8 cellular contexts compared by ENCODE assay signal in the genomic region with DNA sequence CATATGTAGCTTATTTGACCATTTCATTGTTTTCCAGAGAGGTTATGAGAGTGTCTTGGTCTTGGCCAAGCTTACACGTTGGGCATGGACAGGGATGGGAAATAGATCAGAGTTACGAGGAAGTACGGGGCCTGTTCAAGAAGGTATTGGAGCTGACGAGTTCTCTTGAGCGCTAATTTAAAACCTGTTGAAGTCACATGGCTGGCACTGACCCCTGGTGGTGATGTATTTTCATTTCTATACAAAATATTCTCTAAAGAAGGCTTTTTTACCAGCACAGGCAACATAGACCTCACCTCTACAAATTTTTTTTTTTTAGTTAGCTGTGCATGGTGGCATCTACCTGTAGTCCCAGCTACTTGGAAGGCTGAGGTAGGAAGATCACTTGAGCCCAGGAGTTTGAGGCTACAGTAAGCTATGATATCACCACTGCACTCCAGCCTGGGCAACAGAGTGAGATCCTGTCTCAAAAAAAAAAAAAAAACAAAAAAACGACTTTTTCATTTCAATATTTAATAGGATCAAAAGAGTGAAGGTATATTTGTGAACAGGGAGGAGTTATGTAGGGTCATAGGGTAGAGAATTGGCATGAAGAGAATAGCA.
DNase-seq lines count a peak whose midpoint lies in the region; ATAC-seq, FAIRE-seq and TF ChIP-seq lines count a peak whose summit lies in the region.

No MANE protein-coding gene starts in this region.

- H3K27ac ChIP-seq in KMS-11 (no peak overlapping the region), brain microvascular endothelial cell (no peak overlapping the region)

- peak; percentile 52 for FAIRE-seq in A204.1 (lab: Jason Lieb, UNC)

- H3K27me3 ChIP-seq in KMS-11 (ENCODE audit: insufficient read depth, low read depth), result no peaks in the 10 kb centered on the region
- H3K27me3 ChIP-seq in brain microvascular endothelial cell (replicated peaks), result no peaks in the 10 kb centered on the region

- H3K4me3 Mint-ChIP-seq in T-helper 2 cell treated with Interferon-gamma antibody and Interleukin-4, amounts not matched to agents 5 μg/mL and 100 μg/mL, for 36 hours, result no peak overlapping the region

- no peak overlapping the region for H3K27ac Mint-ChIP-seq in T-helper 2 cell treated with Interferon-gamma antibody and Interleukin-4, amounts not matched to agents 5 μg/mL and 100 μg/mL, for 36 hours

- no peak for ATAC-seq in GM19324 (IDR thresholded peaks at IDR 0.05; ENCODE audit: low FRiP score, unreplicated experiment)

- H3K4me1 ChIP-seq in KMS-11 (ENCODE audit: low read depth, poor library complexity, severe bottlenecking), result peaks cover 14% of the 10 kb centered on the region

- H3K27me3 Mint-ChIP-seq in T-helper 2 cell treated with Interferon-gamma antibody and Interleukin-4, amounts not matched to agents 5 μg/mL and 100 μg/mL, for 36 hours (ENCODE audit: low read depth), result no peaks in the 10 kb centered on the region

- in situ Hi-C loops in brain microvascular endothelial cell (cut with HindIII; ENCODE audit: low pct_ligation_motif_present, low sequenced_read_pairs), result no loop called here

- H4K20me1 ChIP-seq in KMS-11 (ENCODE audit: insufficient read depth), result no peaks in the 10 kb centered on the region

- no peaks in the 10 kb centered on the region for H3K9me3 Mint-ChIP-seq in T-helper 2 cell treated with Interferon-gamma antibody and Interleukin-4, amounts not matched to agents 5 μg/mL and 100 μg/mL, for 36 hours

- peaks cover 71% of the 10 kb centered on the region for H3K36me3 Mint-ChIP-seq in T-helper 2 cell treated with Interferon-gamma antibody and Interleukin-4, amounts not matched to agents 5 μg/mL and 100 μg/mL, for 36 hours (ENCODE audit: low read depth)

- TF ChIP-seq CTCF in GM12875 (IDR thresholded peaks at IDR 0.05; ENCODE audit: borderline replicate concordance, insufficient read depth, low read depth, low read length) (peak; percentile 32; the same call in 1 of the 2 replicates), KMS-11 (conservative IDR thresholded peaks at IDR 0.05; ENCODE audit: low read depth, low read length) (peak; percentile 85), brain microvascular endothelial cell (IDR thresholded peaks at IDR 0.05; ENCODE audit: low read depth, low read length, missing control alignments) (peak; percentile 62)

- DNase-seq in T-helper 2 cell treated with Interferon-gamma antibody and Interleukin-4, amounts not matched to agents 5 μg/mL and 100 μg/mL, for 36 hours (ENCODE audit: low spot score), result peak; percentile 26
- DNase-seq in brain microvascular endothelial cell (peak; percentile 69), islet precursor cell (peak; percentile 62)
- DNase-seq in stimulated activated CD4-positive, alpha-beta T cell treated with anti-CD3 and anti-CD28 coated beads, TNF-alpha, amount 100 ng/mL, for 1 hour (ENCODE audit: low read depth in 3 of 3, low spot score in 1 of 3), result peak; percentile 20 to 30 (median 24)

- H3K36me3 ChIP-seq in KMS-11 (ENCODE audit: insufficient read depth), result no peaks in the 10 kb centered on the region; the same call in 1 of the 2 replicates
- H3K36me3 ChIP-seq in brain microvascular endothelial cell (replicated peaks), result peaks cover 42% of the 10 kb centered on the region

- no peak overlapping the region for H3K4me2 ChIP-seq in KMS-11

- no peak overlapping the region for H2AFZ ChIP-seq in KMS-11 (ENCODE audit: low read depth)

- peaks cover 57% of the 10 kb centered on the region for H3K4me1 Mint-ChIP-seq in T-helper 2 cell treated with Interferon-gamma antibody and Interleukin-4, amounts not matched to agents 5 μg/mL and 100 μg/mL, for 36 hours (ENCODE audit: low read depth)

- no peak overlapping the region for H3K9ac ChIP-seq in KMS-11

- H3K79me2 ChIP-seq in KMS-11 (ENCODE audit: insufficient read depth, low read depth), result peaks cover 5% of the 10 kb centered on the region; the same call in 1 of the 2 replicates

- H3K4me3 ChIP-seq in GM12875 (ENCODE audit: low read depth, low read length) (no peak overlapping the region), KMS-11 (IDR thresholded peaks at IDR 0.05; ENCODE audit: insufficient read depth, low read depth, low read length) (no peak overlapping the region), brain microvascular endothelial cell (ENCODE audit: low read depth, low read length) (no peak overlapping the region)

Comparison
In these comparisons a context has a peak if more than half of its experiments do, and no peak if none do; other contexts are left out.
1. CTCF ChIP-seq: peak in every context shown above with its lines; median percentile 85 in KMS-11; 62 in brain microvascular endothelial cell; 32 in GM12875.